8 cellular contexts compared by ENCODE assay signal in genomic region chr14:23009939-23010718, GRCh38. TPM values are rescaled to one million over a fixed set of nuclear protein-coding genes. Genes with fewer than 3 reads are reported as not detected.
DNase-seq lines count a peak whose midpoint lies in the region; ATAC-seq lines count a peak whose summit lies in the region.

A gene with protein sequence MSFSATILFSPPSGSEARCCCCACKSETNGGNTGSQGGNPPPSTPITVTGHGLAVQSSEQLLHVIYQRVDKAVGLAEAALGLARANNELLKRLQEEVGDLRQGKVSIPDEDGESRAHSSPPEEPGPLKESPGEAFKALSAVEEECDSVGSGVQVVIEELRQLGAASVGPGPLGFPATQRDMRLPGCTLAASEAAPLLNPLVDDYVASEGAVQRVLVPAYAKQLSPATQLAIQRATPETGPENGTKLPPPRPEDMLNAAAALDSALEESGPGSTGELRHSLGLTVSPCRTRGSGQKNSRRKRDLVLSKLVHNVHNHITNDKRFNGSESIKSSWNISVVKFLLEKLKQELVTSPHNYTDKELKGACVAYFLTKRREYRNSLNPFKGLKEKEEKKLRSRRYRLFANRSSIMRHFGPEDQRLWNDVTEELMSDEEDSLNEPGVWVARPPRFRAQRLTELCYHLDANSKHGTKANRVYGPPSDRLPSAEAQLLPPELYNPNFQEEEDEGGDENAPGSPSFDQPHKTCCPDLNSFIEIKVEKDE (minus strand): TSS chr14:23010143. CDS start chr14:22999023, 11,120 bp downstream.

- POLR2A ChIA-PET in activated CD8-positive, alpha-beta T cell treated with anti-CD3 and anti-CD28 coated beads, Interleukin-2, amount 10 ng/mL, durations not matched to agents 7 days and 5 days (lab: Charles Lee) = no interaction called here

- H3K27me3 Mint-ChIP-seq in activated CD8-positive, alpha-beta T cell treated with anti-CD3 and anti-CD28 coated beads, Interleukin-2, amount 10 ng/mL, durations not matched to agents 7 days and 5 days (ENCODE audit: low read depth) = no peaks in the 10 kb centered on the region

- DNase-seq in G401 (ENCODE audit: low spot score) (peak; percentile 83), NCI-H82 treated with DMSO at 0.1 percent for 48 hours (lab: John Stamatoyannopoulos, UW; ENCODE audit: unreplicated experiment) (peak; percentile 40), medulla oblongata (ENCODE audit: extremely low spot score) (peak; percentile 74)
- DNase-seq in activated CD8-positive, alpha-beta T cell treated with anti-CD3 and anti-CD28 coated beads, Interleukin-2, amount 10 ng/mL, durations not matched to agents 7 days and 5 days = peak; percentile 88
- peak; percentile 62 for DNase-seq in effector CD8-positive, alpha-beta T cell (lab: John Stamatoyannopoulos, UW)
- peak; percentile 66 to 90 (median 67) for DNase-seq in stimulated activated CD4-positive, alpha-beta T cell treated with anti-CD3 and anti-CD28 coated beads, TNF-alpha, amount 100 ng/mL, for 48 hours (ENCODE audit: low read depth in 3 of 3)

- H3K4me3 Mint-ChIP-seq in activated CD8-positive, alpha-beta T cell treated with anti-CD3 and anti-CD28 coated beads, Interleukin-2, amount 10 ng/mL, durations not matched to agents 7 days and 5 days = peak within 1 kb of the TSS; percentile 90

- H3K9me3 Mint-ChIP-seq in activated CD8-positive, alpha-beta T cell treated with anti-CD3 and anti-CD28 coated beads, Interleukin-2, amount 10 ng/mL, durations not matched to agents 7 days and 5 days (ENCODE audit: insufficient read depth) = no peaks in the 10 kb centered on the region

- ATAC-seq in HG03432 (IDR thresholded peaks at IDR 0.05; ENCODE audit: unreplicated experiment) (peak; percentile 32), HG02870 (IDR thresholded peaks at IDR 0.05; ENCODE audit: unreplicated experiment) (no peak)
- peak; percentile 37 for ATAC-seq in activated CD8-positive, alpha-beta T cell treated with anti-CD3 and anti-CD28 coated beads, Interleukin-2, amount 10 ng/mL, durations not matched to agents 7 days and 5 days

- in situ Hi-C loops in G401 (cut with HindIII; ENCODE audit: low sequenced_read_pairs) = no loop called here

- peaks cover 48% of the 10 kb centered on the region for H3K4me1 Mint-ChIP-seq in activated CD8-positive, alpha-beta T cell treated with anti-CD3 and anti-CD28 coated beads, Interleukin-2, amount 10 ng/mL, durations not matched to agents 7 days and 5 days (ENCODE audit: low read depth)

- peaks cover 5% of the 10 kb centered on the region for H3K36me3 Mint-ChIP-seq in activated CD8-positive, alpha-beta T cell treated with anti-CD3 and anti-CD28 coated beads, Interleukin-2, amount 10 ng/mL, durations not matched to agents 7 days and 5 days (ENCODE audit: low read depth)

- peak within 1 kb of the TSS; percentile 92 for H3K27ac Mint-ChIP-seq in activated CD8-positive, alpha-beta T cell treated with anti-CD3 and anti-CD28 coated beads, Interleukin-2, amount 10 ng/mL, durations not matched to agents 7 days and 5 days

- CTCF ChIA-PET in activated CD8-positive, alpha-beta T cell treated with anti-CD3 and anti-CD28 coated beads, Interleukin-2, amount 10 ng/mL, durations not matched to agents 7 days and 5 days (lab: Charles Lee) = interaction anchor here (1.0 to 8.0 kb wide), 3 partner anchors 15 to 48 kb away, joined by 4 to 42 read pairs (median 25); partner anchors contain the start of gene CDH24

RNA-seq across cellular contexts. Expression of the gene that starts here (rescaled TPM):
- 8.7 and 15.1 TPM in 2 replicates for total RNA-seq in G401 (2014; rRNA removed; shearing (Covaris generic))
- total RNA-seq in activated CD8-positive, alpha-beta T cell treated with anti-CD3 and anti-CD28 coated beads, Interleukin-2, amount 10 ng/mL, durations not matched to agents 7 days and 5 days = 1 to 10 TPM; 7.8 to 9.0 TPM
